ENCODE assay signal across 8 cellular contexts in genomic region chr17:82051776-82052637, GRCh38. TPM values are rescaled to one million over a fixed set of nuclear protein-coding genes. Genes with fewer than 3 reads are reported as not detected.
DNase-seq lines count a peak whose midpoint lies in the region; ATAC-seq, FAIRE-seq and TF ChIP-seq lines count a peak whose summit lies in the region.

TSS of gene GPS1 (plus strand) at chr17:82051898. CDS start at chr17:82051932, 34 bp downstream.
A gene with protein sequence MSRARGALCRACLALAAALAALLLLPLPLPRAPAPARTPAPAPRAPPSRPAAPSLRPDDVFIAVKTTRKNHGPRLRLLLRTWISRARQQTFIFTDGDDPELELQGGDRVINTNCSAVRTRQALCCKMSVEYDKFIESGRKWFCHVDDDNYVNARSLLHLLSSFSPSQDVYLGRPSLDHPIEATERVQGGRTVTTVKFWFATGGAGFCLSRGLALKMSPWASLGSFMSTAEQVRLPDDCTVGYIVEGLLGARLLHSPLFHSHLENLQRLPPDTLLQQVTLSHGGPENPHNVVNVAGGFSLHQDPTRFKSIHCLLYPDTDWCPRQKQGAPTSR (minus strand): TSS chr17:82051811. CDS start chr17:82051766, 45 bp downstream.

- peaks cover 13% of the 10 kb centered on the region for H3K4me1 ChIP-seq in OCI-LY3 (ENCODE audit: low read length)
- peaks cover 10 to 20% of the 10 kb centered on the region in 2 donors for H3K4me1 ChIP-seq in esophagus (ENCODE audit: control insufficient read depth in 2 of 2, insufficient read depth in 2 of 2, low read length in 1 of 2)
- H3K4me1 ChIP-seq in muscle layer of duodenum (ENCODE audit: control insufficient read depth in 1 of 2, insufficient read depth in 2 of 2, low read length in 2 of 2), result peaks cover 0 to 29% of the 10 kb centered on the region in 2 donors

- H3K36me3 ChIP-seq in OCI-LY3 (replicated peaks; ENCODE audit: low read depth, low read length) (peaks cover 8% of the 10 kb centered on the region), esophagus (ENCODE audit: control insufficient read depth in 2 of 2, insufficient read depth in 2 of 2, low read length in 1 of 2) (peaks cover 14 to 62% of the 10 kb centered on the region in 2 donors), muscle layer of duodenum (ENCODE audit: control insufficient read depth in 1 of 2, insufficient read depth in 2 of 2, low read length in 2 of 2) (peaks cover 5 to 68% of the 10 kb centered on the region in 2 donors)

- peak; percentile 38; the same call in 1 of the 2 replicates for TF ChIP-seq POLR2A in GM12892 (IDR thresholded peaks at IDR 0.05; ENCODE audit: low read depth, low read length)

- DNase-seq in GM12892 (ENCODE audit: insufficient read length) (peak; percentile 99), activated T-cell treated with anti-CD3 and anti-CD28 coated beads for 48 hours (ENCODE audit: low read depth) (peak; percentile 85)
- DNase-seq in stimulated activated CD8-positive, alpha-beta memory T cell treated with anti-CD3 and anti-CD28 coated beads, Interleukin-7, amount 100 ng/mL, for 1 hour (ENCODE audit: low read depth in 2 of 2), result peak; percentile 62 to 70

- ATAC-seq in HG03103 (IDR thresholded peaks at IDR 0.05; ENCODE audit: low read depth, unreplicated experiment), result peak; percentile 52
- ATAC-seq in GM21717 (IDR thresholded peaks at IDR 0.05; ENCODE audit: unreplicated experiment), result no peak

- H3K4me3 ChIP-seq in OCI-LY3 (ENCODE audit: low read length), result peak within 1 kb of the TSS; percentile 100
- peak within 1 kb of the TSS; percentile 83 to 85 for H3K4me3 ChIP-seq in esophagus (ENCODE audit: low read depth in 1 of 2, low read length in 2 of 2)
- H3K4me3 ChIP-seq in muscle layer of duodenum (ENCODE audit: low read depth in 1 of 2, low read length in 2 of 2), result peak within 1 kb of the TSS; percentile 71 to 97

- peaks cover 7% of the 10 kb centered on the region; the same call in 1 of the 2 replicates for H4K20me1 ChIP-seq in OCI-LY3 (ENCODE audit: insufficient read depth, low read length)

- peak within 1 kb of the TSS; percentile 76 for H3K9ac ChIP-seq in OCI-LY3 (ENCODE audit: low read length)

- H3K4me2 ChIP-seq in OCI-LY3 (ENCODE audit: low read length), result peak within 1 kb of the TSS; percentile 98

- H3K27ac ChIP-seq in OCI-LY3 (ENCODE audit: low read length) (no peak within 1 kb of the TSS), esophagus (ENCODE audit: low read depth in 2 of 2, low read length in 1 of 2) (peak within 1 kb of the TSS; percentile 34 to 63), muscle layer of duodenum (ENCODE audit: low read length) (no peak within 1 kb of the TSS)

- TF ChIP-seq CTCF in OCI-LY3 (IDR thresholded peaks at IDR 0.05; ENCODE audit: low read depth, low read length), result no peak

- H2AFZ ChIP-seq in OCI-LY3 (ENCODE audit: low read depth, low read length), result no peak within 1 kb of the TSS

- H3K9me3 ChIP-seq in OCI-LY3 (ENCODE audit: insufficient read depth, low read length) (no peaks in the 10 kb centered on the region), esophagus (ENCODE audit: control insufficient read depth in 2 of 2, insufficient read depth in 1 of 2, low read depth in 1 of 2, low read length in 1 of 2) (no peaks in the 10 kb centered on the region), muscle layer of duodenum (ENCODE audit: control insufficient read depth in 1 of 2, low read length in 2 of 2) (no peaks in the 10 kb centered on the region)

- H3K27me3 ChIP-seq in OCI-LY3 (ENCODE audit: low read depth, low read length) (no peaks in the 10 kb centered on the region), esophagus (ENCODE audit: control insufficient read depth in 1 of 2, insufficient read depth in 2 of 2, low read length in 2 of 2) (no peaks in the 10 kb centered on the region), muscle layer of duodenum (ENCODE audit: low read depth, low read length) (no peaks in the 10 kb centered on the region)

- WGBS in esophagus, 2 donors, result 0 to 1% methylated on average over 51 to 94 of the region's 94 CpGs

- H3K79me2 ChIP-seq in OCI-LY3 (ENCODE audit: low read length), result peaks cover 18% of the 10 kb centered on the region

- FAIRE-seq in GM12892 (lab: Jason Lieb, UNC), result peak; percentile 95

RNA-seq across cellular contexts. Expression of gene GPS1, which starts in this region (rescaled TPM):
- polyA plus RNA-seq in GM12892 (2012; ENCODE audit: missing spikeins), result 34.6 TPM
- polyA plus RNA-seq in esophagus, result 10 to 100 TPM; 61.7 to 65.8 TPM

RNA-seq across cellular contexts. Expression of the second gene that starts in this region (rescaled TPM):
- polyA plus RNA-seq in GM12892 (2012; ENCODE audit: missing spikeins), result 7.1 TPM
- 10 to 100 TPM; 27.4 to 36.4 TPM for polyA plus RNA-seq in esophagus

Comparison
In these comparisons a context has a peak if more than half of its experiments do, and no peak if none do; other contexts are left out.
1. H3K27ac ChIP-seq: peak in esophagus (2 of 2); none in OCI-LY3 (single experiment) and muscle layer of duodenum (single experiment).
2. Peak in every context shown above with its lines, with median percentiles within 50 percentile points of each other: DNase-seq and H3K4me3 ChIP-seq.